In the genomic region with DNA sequence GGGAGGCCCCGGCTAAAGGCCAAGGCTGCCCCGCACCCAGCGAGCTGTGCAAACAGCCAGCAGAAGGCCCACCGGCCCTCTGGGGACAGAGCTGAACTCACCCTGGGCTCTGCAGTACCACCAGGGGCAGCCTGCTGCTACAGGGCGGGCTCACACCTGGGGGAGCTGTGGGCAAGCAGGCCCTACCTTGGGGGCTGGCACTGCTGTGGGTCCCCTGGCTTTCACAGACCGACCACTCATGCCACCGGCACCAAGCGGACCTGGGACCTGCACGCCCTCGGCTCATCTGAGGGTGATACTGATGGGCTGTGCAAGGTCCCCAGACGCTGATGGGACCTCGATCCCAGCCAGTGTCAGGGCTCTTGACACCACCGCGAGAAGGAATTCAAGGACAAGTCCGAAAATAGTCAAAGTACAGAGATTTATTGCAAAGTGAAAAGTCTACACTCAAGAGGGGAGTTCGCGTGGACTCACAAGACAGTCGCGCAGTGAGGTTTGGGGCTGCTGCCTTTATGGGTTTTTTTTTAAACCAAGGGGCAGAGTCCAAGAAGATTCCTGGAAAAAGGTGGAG, we compare ENCODE assay signal across 14 cellular contexts.
DNase-seq lines count a peak whose midpoint lies in the region; ATAC-seq and TF ChIP-seq lines count a peak whose summit lies in the region.
"Had no signal": no experiment of that assay in that cellular context is flagged by ENCODE, and none has a peak within 500 bp of the region (broad histone marks: within the 10 kb centered on the region; RNA-seq: fewer than 3 reads in every experiment).

No MANE protein-coding gene starts in this region.

- TF ChIP-seq CTCF in natural killer cell (IDR thresholded peaks at IDR 0.05): no peak
- no peak for TF ChIP-seq CTCF in chondrocyte (IDR thresholded peaks at IDR 0.05)

- peak overlapping the region; percentile 56 for H2BK5ac ChIP-seq in mesendoderm (ENCODE audit: low read length)

- peak overlapping the region; percentile 22 for H3K4ac ChIP-seq in mesendoderm (ENCODE audit: low read depth, low read length)

- H3K18ac ChIP-seq in mesendoderm (ENCODE audit: low read length): peak overlapping the region; percentile 89

- no peak overlapping the region for H4K8ac ChIP-seq in mesendoderm (ENCODE audit: low read depth, low read length)

- H3K4me1 Mint-ChIP-seq in natural killer cell treated with Interleukin-12 subunit alpha and Interleukin-12 subunit beta and Interleukin-15 and Interleukin-18, amount 100 ng/mL, for 72 hours (ENCODE audit: low read depth in 2 of 2): peaks cover 6 to 7% of the 10 kb centered on the region in 2 donors
- peaks cover 7 to 13% of the 10 kb centered on the region in 2 donors for H3K4me1 Mint-ChIP-seq in natural killer cell
- H3K4me1 Mint-ChIP-seq in chondrocyte (ENCODE audit: low read depth): peaks cover 52% of the 10 kb centered on the region

- no peak overlapping the region for H3K4me2 ChIP-seq in mesendoderm (ENCODE audit: low read length)

- no peak overlapping the region for H3K4me3 ChIP-seq in mesendoderm (ENCODE audit: low read length)

- H3K27ac Mint-ChIP-seq in natural killer cell treated with Interleukin-12 subunit alpha and Interleukin-12 subunit beta and Interleukin-15 and Interleukin-18, amount 100 ng/mL, for 72 hours: no peak overlapping the region
- H3K27ac Mint-ChIP-seq in natural killer cell (no peak overlapping the region), chondrocyte (ENCODE audit: unreplicated experiment) (peak overlapping the region; percentile 42)

- no peak overlapping the region for H3K9ac ChIP-seq in mesendoderm (ENCODE audit: low read length)

- H2AK5ac ChIP-seq in mesendoderm (ENCODE audit: low read length): peak overlapping the region; percentile 75

- no peak overlapping the region for H3K4me3 Mint-ChIP-seq in natural killer cell treated with Interleukin-12 subunit alpha and Interleukin-12 subunit beta and Interleukin-15 and Interleukin-18, amount 100 ng/mL, for 72 hours
- H3K4me3 Mint-ChIP-seq in natural killer cell (no peak overlapping the region), chondrocyte (ENCODE audit: unreplicated experiment) (no peak overlapping the region)

- H3K36me3 ChIP-seq in mesendoderm (ENCODE audit: control insufficient read depth, insufficient read depth, low read length): no peaks in the 10 kb centered on the region

- intact Hi-C loops in natural killer cell (cut with micrococcal nuclease): no loop called here

- H3K9me3 Mint-ChIP-seq in natural killer cell treated with Interleukin-12 subunit alpha and Interleukin-12 subunit beta and Interleukin-15 and Interleukin-18, amount 100 ng/mL, for 72 hours: no peaks in the 10 kb centered on the region
- H3K9me3 Mint-ChIP-seq in natural killer cell: no peaks in the 10 kb centered on the region
- peaks cover 9% of the 10 kb centered on the region for H3K9me3 Mint-ChIP-seq in chondrocyte (ENCODE audit: low read depth)

- H4K5ac ChIP-seq in mesendoderm (ENCODE audit: low read length): no peak overlapping the region

- H3K56ac ChIP-seq in mesendoderm (ENCODE audit: low read length): peak overlapping the region; percentile 62

- H3K79me1 ChIP-seq in mesendoderm (ENCODE audit: low read length): no peaks in the 10 kb centered on the region

- WGBS in mesendoderm (ENCODE audit: extremely low coverage, insufficient coverage, low lambda C conversion rate): no CpG with 5 or more reads among the region's 19 CpGs

- peak; percentile 56 for DNase-seq in natural killer cell treated with Interleukin-12 subunit alpha and Interleukin-12 subunit beta and Interleukin-15 and Interleukin-18, amount 100 ng/mL, for 72 hours (ENCODE audit: low spot score)
- DNase-seq in natural killer cell (no peak), chondrocyte (ENCODE audit: low spot score) (peak; percentile 76), mesendoderm (peak; percentile 55), NCI-H146 treated with DMSO at 0.1 percent for 48 hours (lab: John Stamatoyannopoulos, UW; ENCODE audit: unreplicated experiment) (no peak), NCI-H2171 (lab: John Stamatoyannopoulos, UW) (no peak), SW 1271 (lab: John Stamatoyannopoulos, UW) (no peak), NOMO-1 treated with dmso at 0.1 percent for 144 hours (lab: John Stamatoyannopoulos, UW; ENCODE audit: unreplicated experiment) (no peak)
- DNase-seq: activated CD8-positive, alpha-beta memory T cell treated with anti-CD3 and anti-CD28 coated beads, Interleukin-2, amount 50 U/mL, for 48 hours; amniotic stem cell; effector memory CD4-positive, alpha-beta T cell; NCI-H1092; NCI-H510A; RPMI8226 had no signal

- ATAC-seq in natural killer cell treated with Interleukin-12 subunit alpha and Interleukin-12 subunit beta and Interleukin-15 and Interleukin-18, amount 100 ng/mL, for 72 hours: no peak
- ATAC-seq in natural killer cell: no peak

- peaks cover 11% of the 10 kb centered on the region for H3K4me1 ChIP-seq in mesendoderm (ENCODE audit: control insufficient read depth, low read depth, low read length)

- no peaks in the 10 kb centered on the region for H3K79me2 ChIP-seq in mesendoderm (ENCODE audit: control insufficient read depth, insufficient read depth, low read length)

- no peaks in the 10 kb centered on the region for H3K36me3 Mint-ChIP-seq in natural killer cell treated with Interleukin-12 subunit alpha and Interleukin-12 subunit beta and Interleukin-15 and Interleukin-18, amount 100 ng/mL, for 72 hours
- H3K36me3 Mint-ChIP-seq in natural killer cell (no peaks in the 10 kb centered on the region), chondrocyte (ENCODE audit: low read depth) (no peaks in the 10 kb centered on the region)

- peak overlapping the region; percentile 90 for H3K23ac ChIP-seq in mesendoderm (ENCODE audit: low read length)

- H3K27me3 ChIP-seq in mesendoderm (ENCODE audit: insufficient read depth, low read length, poor library complexity): no peaks in the 10 kb centered on the region

- H2BK120ac ChIP-seq in mesendoderm (ENCODE audit: low read depth, low read length): peak overlapping the region; percentile 55

- H2BK15ac ChIP-seq in mesendoderm (replicated peaks; ENCODE audit: low read depth): peak overlapping the region; percentile 20

- H3K27me3 Mint-ChIP-seq in natural killer cell treated with Interleukin-12 subunit alpha and Interleukin-12 subunit beta and Interleukin-15 and Interleukin-18, amount 100 ng/mL, for 72 hours: peaks cover 36 to 37% of the 10 kb centered on the region in 2 donors
- H3K27me3 Mint-ChIP-seq in natural killer cell (ENCODE audit: low read depth in 2 of 2) (peaks cover 41 to 56% of the 10 kb centered on the region in 2 donors), chondrocyte (ENCODE audit: low read depth) (no peaks in the 10 kb centered on the region)

- H3K27ac ChIP-seq in mesendoderm (ENCODE audit: low read depth, low read length): peak overlapping the region; percentile 71

Comparison
In these comparisons a context has a peak if more than half of its experiments do, and no peak if none do; other contexts are left out.
1. DNase-seq: peak in natural killer cell treated with Interleukin-12 subunit alpha and Interleukin-12 subunit beta and Interleukin-15 and Interleukin-18, amount 100 ng/mL, for 72 hours (single experiment), chondrocyte (single experiment) and mesendoderm (single experiment); none in natural killer cell (single experiment), NCI-H146 treated with DMSO at 0.1 percent for 48 hours (single experiment), NCI-H2171 (single experiment), SW 1271 (0 of 2) and NOMO-1 treated with dmso at 0.1 percent for 144 hours (single experiment).